ENCODE assay signal across 19 cellular contexts in genomic region chr7:73434701-73435069, GRCh38. TPM values are rescaled to one million over a fixed set of nuclear protein-coding genes. Genes with fewer than 3 reads are reported as not detected.
DNase-seq lines count a peak whose midpoint lies in the region; ATAC-seq and TF ChIP-seq lines count a peak whose summit lies in the region.
"Had no signal": no experiment of that assay in that cellular context is flagged by ENCODE, and none has a peak within 500 bp of the region (broad histone marks: within the 10 kb centered on the region; RNA-seq: fewer than 3 reads in every experiment).

No MANE protein-coding gene starts in this region.

- no peak overlapping the region for H3K23ac ChIP-seq in IMR-90 (ENCODE audit: low read depth, low read length)

- DNase-seq in activated CD4-positive, alpha-beta T cell treated with anti-CD3 and anti-CD28 coated beads, Interleukin-2, amount 10 ng/mL, durations not matched to agents 24 days and 14 days, result no peak
- DNase-seq in activated CD4-positive, alpha-beta T cell treated with anti-CD3 and anti-CD28 coated beads for 4 hours, result no peak
- DNase-seq in IMR-90 (no peak), neural crest cell (ENCODE audit: low read depth, low spot score) (no peak), NCI-H2227 (lab: John Stamatoyannopoulos, UW; ENCODE audit: unreplicated experiment) (no peak), left lobe of liver (ENCODE audit: low spot score) (no peak)
- no peak for DNase-seq in central memory CD8-positive, alpha-beta T cell (ENCODE audit: low spot score in 2 of 2)
- DNase-seq: anterior cingulate cortex, colonic mucosa, gastrocnemius medialis, NCI-H1105, NCI-H2171, NCI-H82, WERI-Rb-1 had no signal

- H2BK20ac ChIP-seq in IMR-90 (ENCODE audit: low read depth, low read length), result no peak overlapping the region

- no peak overlapping the region for H3K18ac ChIP-seq in IMR-90 (ENCODE audit: low read depth, low read length)

- no peak overlapping the region for H3K9ac ChIP-seq in IMR-90 (ENCODE audit: low read depth, low read length)
- H3K9ac ChIP-seq: KMS-11 had no signal

- H4K8ac ChIP-seq in IMR-90 (ENCODE audit: low read depth in 2 of 2, low read length in 2 of 2), result no peak overlapping the region

- no peak overlapping the region for H2BK5ac ChIP-seq in IMR-90 (ENCODE audit: low read depth, low read length, poor library complexity, severe bottlenecking)

- H3K36me3 Mint-ChIP-seq in activated CD4-positive, alpha-beta T cell treated with anti-CD3 and anti-CD28 coated beads, Interleukin-2, amount 10 ng/mL, durations not matched to agents 24 days and 14 days (ENCODE audit: low read depth), result peaks cover 3% of the 10 kb centered on the region
- peaks cover 15% of the 10 kb centered on the region for H3K36me3 Mint-ChIP-seq in central memory CD8-positive, alpha-beta T cell (ENCODE audit: insufficient read depth)
- peaks cover 2% of the 10 kb centered on the region for H3K36me3 Mint-ChIP-seq in neural crest cell (ENCODE audit: low read depth)

- H3K4me1 Mint-ChIP-seq in activated CD4-positive, alpha-beta T cell treated with anti-CD3 and anti-CD28 coated beads, Interleukin-2, amount 10 ng/mL, durations not matched to agents 24 days and 14 days, result peaks cover 2% of the 10 kb centered on the region
- no peaks in the 10 kb centered on the region for H3K4me1 Mint-ChIP-seq in central memory CD8-positive, alpha-beta T cell
- H3K4me1 Mint-ChIP-seq in neural crest cell, result peaks cover 58% of the 10 kb centered on the region

- BruUV-seq in IMR-90 (replicated peaks; lab: Mats Ljungman, UMichigan), result no TSS peak

- H3K4me1 ChIP-seq in IMR-90 (ENCODE audit: control insufficient read depth, insufficient read depth, low read length), result peaks cover 3% of the 10 kb centered on the region; the same call in 1 of the 2 replicates
- H3K4me1 ChIP-seq: colonic mucosa had no signal

- no peak for TF ChIP-seq RAD21 in IMR-90 (IDR thresholded peaks at IDR 0.05; ENCODE audit: low read length)

- no peak overlapping the region for H2BK15ac ChIP-seq in IMR-90 (ENCODE audit: low read depth, low read length)

- CTCF ChIA-PET in IMR-90 (lab: Yijun Ruan, JAX), result no interaction called here

- H2BK120ac ChIP-seq in IMR-90 (ENCODE audit: low read depth, low read length), result no peak overlapping the region

- ATAC-seq in IMR-90 (ENCODE audit: low read depth), result no peak
- ATAC-seq in central memory CD8-positive, alpha-beta T cell (replicated peaks; ENCODE audit: extremely low read depth, poor library complexity, severe bottlenecking), result no peak
- ATAC-seq in left lobe of liver, result no peak
- ATAC-seq in HG02981 (IDR thresholded peaks at IDR 0.05; ENCODE audit: unreplicated experiment), result no peak
- ATAC-seq: Panc1 had no signal

- H3K27ac Mint-ChIP-seq in activated CD4-positive, alpha-beta T cell treated with anti-CD3 and anti-CD28 coated beads, Interleukin-2, amount 10 ng/mL, durations not matched to agents 24 days and 14 days, result no peak overlapping the region
- H3K27ac Mint-ChIP-seq in central memory CD8-positive, alpha-beta T cell (ENCODE audit: low read depth), result peak overlapping the region; percentile 77
- H3K27ac Mint-ChIP-seq in neural crest cell (ENCODE audit: unreplicated experiment), result no peak overlapping the region

- intact Hi-C loops in activated CD4-positive, alpha-beta T cell treated with anti-CD3 and anti-CD28 coated beads, Interleukin-2, amount 10 ng/mL, durations not matched to agents 24 days and 14 days (cut with micrococcal nuclease), result loop anchor here (5.0 kb wide), 1 partner anchor 298 kb away; no protein-coding TSS in a partner anchor
- intact Hi-C loops in IMR-90 (cut with micrococcal nuclease), result no loop called here

- peak overlapping the region; percentile 32 for H2AFZ ChIP-seq in IMR-90 (replicated peaks; ENCODE audit: low read length, poor library complexity)

- peak overlapping the region; percentile 16 for H2AK9ac ChIP-seq in IMR-90 (replicated peaks; ENCODE audit: low read depth, low read length, poor library complexity)

- 92% methylated on average over 24 of the region's 26 CpGs; no CpG with 5 or more reads in 1 of the 2 experiments for WGBS in IMR-90 (ENCODE audit: extremely low coverage in 2 of 2, insufficient read length in 1 of 2), 2 experiments

- H3K79me1 ChIP-seq in IMR-90 (ENCODE audit: low read depth in 1 of 2, low read length in 2 of 2), result peaks cover 0 to 5% of the 10 kb centered on the region in 2 experiments; a peak in 1 of 4 replicates

- no peak overlapping the region for H3K14ac ChIP-seq in IMR-90 (replicated peaks; ENCODE audit: low read depth, low read length)

- H3K4me3 Mint-ChIP-seq in activated CD4-positive, alpha-beta T cell treated with anti-CD3 and anti-CD28 coated beads, Interleukin-2, amount 10 ng/mL, durations not matched to agents 24 days and 14 days, result peak overlapping the region; percentile 72
- H3K4me3 Mint-ChIP-seq in central memory CD8-positive, alpha-beta T cell, result peak overlapping the region; percentile 69
- H3K4me3 Mint-ChIP-seq in neural crest cell, result peak overlapping the region; percentile 81

- no peak overlapping the region for H3K27ac ChIP-seq in IMR-90 (ENCODE audit: insufficient read depth, low read length)
- H3K27ac ChIP-seq: colonic mucosa, epithelial cell of prostate, KMS-11, WERI-Rb-1 had no signal

- no peak overlapping the region for H4K91ac ChIP-seq in IMR-90 (ENCODE audit: insufficient read depth, low read depth, low read length)

- no peak overlapping the region for H3K4me2 ChIP-seq in IMR-90 (ENCODE audit: low read depth, low read length)
- H3K4me2 ChIP-seq: KMS-11 had no signal

- no peaks in the 10 kb centered on the region for H3K9me3 ChIP-seq in IMR-90 (ENCODE audit: control insufficient read depth, insufficient read depth, low read length)
- H3K9me3 ChIP-seq: A549, colonic mucosa, gastrocnemius medialis had no signal

- no peak for TF ChIP-seq POLR2A in IMR-90 (IDR thresholded peaks at IDR 0.05; ENCODE audit: low read depth, low read length)

- H3K27me3 Mint-ChIP-seq in activated CD4-positive, alpha-beta T cell treated with anti-CD3 and anti-CD28 coated beads, Interleukin-2, amount 10 ng/mL, durations not matched to agents 24 days and 14 days, result peaks cover 6% of the 10 kb centered on the region
- H3K27me3 Mint-ChIP-seq in central memory CD8-positive, alpha-beta T cell, result no peaks in the 10 kb centered on the region
- H3K27me3 Mint-ChIP-seq in neural crest cell (ENCODE audit: low read depth), result peaks cover 2% of the 10 kb centered on the region

- no peaks in the 10 kb centered on the region for H3K9me3 Mint-ChIP-seq in activated CD4-positive, alpha-beta T cell treated with anti-CD3 and anti-CD28 coated beads, Interleukin-2, amount 10 ng/mL, durations not matched to agents 24 days and 14 days
- no peaks in the 10 kb centered on the region for H3K9me3 Mint-ChIP-seq in central memory CD8-positive, alpha-beta T cell
- H3K9me3 Mint-ChIP-seq in neural crest cell, result no peaks in the 10 kb centered on the region

- dilution Hi-C loops in IMR-90 (cut with HindIII; ENCODE audit: low sequenced_read_pairs, unreplicated experiment), result no loop called here

- POLR2A ChIA-PET in IMR-90 (lab: Charles Lee; ENCODE audit: unreplicated experiment), result no interaction called here

- no peaks in the 10 kb centered on the region for H3K27me3 ChIP-seq in IMR-90 (ENCODE audit: control insufficient read depth, insufficient read depth, low read length)
- H3K27me3 ChIP-seq: colonic mucosa, gastrocnemius medialis had no signal

- no peak for TF ChIP-seq CTCF in IMR-90 (conservative IDR thresholded peaks at IDR 0.05; ENCODE audit: low read depth, low read length)
- TF ChIP-seq CTCF in neural crest cell (conservative IDR thresholded peaks at IDR 0.05), result no peak

- no peaks in the 10 kb centered on the region; the same call in 1 of the 2 replicates for H4K20me1 ChIP-seq in IMR-90 (ENCODE audit: insufficient read depth, low read length)

- H4K5ac ChIP-seq in IMR-90 (ENCODE audit: low read depth, low read length), result no peak overlapping the region

- H2AK5ac ChIP-seq in IMR-90 (ENCODE audit: low read depth, low read length), result no peak overlapping the region; the same call in 1 of the 2 replicates

- peaks cover 6% of the 10 kb centered on the region for H3K36me3 ChIP-seq in IMR-90 (ENCODE audit: control insufficient read depth, insufficient read depth, low read length)
- H3K36me3 ChIP-seq: colonic mucosa, gastrocnemius medialis had no signal

- H3K56ac ChIP-seq in IMR-90 (ENCODE audit: extremely low read depth, insufficient read depth, low read length), result no peak overlapping the region

- in situ Hi-C loops in IMR-90 (cut with MboI; ENCODE audit: low sequenced_read_pairs), result loop anchor here (5.0 kb wide), 1 partner anchor 92 kb away; no protein-coding TSS in a partner anchor

- 0 out of 2 replicates have a peak, but pooled peaks cover 6% of the 10 kb centered on the region for H3K9me1 ChIP-seq in IMR-90 (ENCODE audit: insufficient read depth, low read length)

- no peak overlapping the region for H3K4me3 ChIP-seq in IMR-90 (ENCODE audit: insufficient read depth, low read depth, low read length)

- H3K4ac ChIP-seq in IMR-90 (ENCODE audit: low read depth, low read length), result no peak overlapping the region

TF ChIP-seq in IMR-90, 13 proteins besides CTCF, POLR2A, EP300 and RAD21 (continues in another document):
- TF ChIP-seq MAZ (IDR thresholded peaks at IDR 0.05; ENCODE audit: borderline replicate concordance, low read depth, low read length) (no peak), ELK1 (IDR thresholded peaks at IDR 0.05; ENCODE audit: borderline replicate concordance, low read depth, low read length) (no peak), BHLHE40 (IDR thresholded peaks at IDR 0.05; ENCODE audit: low read depth, low read length) (no peak), SMC3 (IDR thresholded peaks at IDR 0.05; ENCODE audit: low read depth, low read length) (no peak), RCOR1 (IDR thresholded peaks at IDR 0.05; ENCODE audit: insufficient replicate concordance, low read length) (no peak), FOS (IDR thresholded peaks at IDR 0.05; ENCODE audit: low read depth, low read length) (no peak), NFE2L2 (IDR thresholded peaks at IDR 0.05; ENCODE audit: low read depth, low read length) (no peak)

RNA-seq across cellular contexts. Expression of gene FZD9, which starts 1.1 kb away (rescaled TPM):
- 0.50 and 0.75 TPM in 2 replicates for total RNA-seq in activated CD4-positive, alpha-beta T cell treated with anti-CD3 and anti-CD28 coated beads, Interleukin-2, amount 10 ng/mL, durations not matched to agents 24 days and 14 days
- 0.72 and 0.83 TPM in 2 replicates for total RNA-seq in IMR-90 (2012; rRNA removed)
- 1.6 and 1.8 TPM in 2 replicates for polyA plus RNA-seq in IMR-90 (2012; rRNA removed)
- 0.81 and 3.3 TPM in 2 replicates for polyA plus RNA-seq in IMR-90 (2012; cell fraction: cytosol; rRNA removed)
- 0.52 and 1.4 TPM in 2 replicates for polyA plus RNA-seq in IMR-90 (2012; cell fraction: nucleus; rRNA removed; ENCODE audit: low replicate concordance)
- 6.6 and 7.0 TPM in 2 replicates for total RNA-seq in neural crest cell
- 0.08 TPM for total RNA-seq in left lobe of liver
